1 cellular context compared by ENCODE assay signal in genomic region chr2:88184762-88185161, GRCh38.
TF ChIP-seq lines count a peak whose summit lies in the region.

No MANE protein-coding gene starts in this region.

TF ChIP-seq in K562, 482 proteins besides CTCF, POLR2A, EP300 and RAD21:
- TF ChIP-seq ZBTB26 (CRISPR knock-in tag; IDR thresholded peaks at IDR 0.05) = no peak
- TF ChIP-seq ZFP36 (IDR thresholded peaks at IDR 0.05; ENCODE audit: low read depth, low read length, partially characterized antibody) = peak; percentile 75
TF ChIP-seq in K562: peak in this region for 1.
